ENCODE assay signal across 13 cellular contexts in genomic region chrX:74506310-74507115, GRCh38.
DNase-seq lines count a peak whose midpoint lies in the region; ATAC-seq, FAIRE-seq and TF ChIP-seq lines count a peak whose summit lies in the region.
"Had no signal": no experiment of that assay in that cellular context is flagged by ENCODE, and none has a peak within 500 bp of the region (broad histone marks: within the 10 kb centered on the region; RNA-seq: fewer than 3 reads in every experiment).

No MANE protein-coding gene starts in this region.

- H3K27me3 ChIP-seq in thyroid gland, result no peaks in the 10 kb centered on the region
- H3K27me3 ChIP-seq: upper lobe of left lung had no signal

- no peak overlapping the region for H3K4me3 ChIP-seq in thyroid gland (replicated peaks in 1 of 3)
- H3K4me3 ChIP-seq: upper lobe of left lung had no signal

- H3K9me3 ChIP-seq in thyroid gland, result no peaks in the 10 kb centered on the region
- H3K9me3 ChIP-seq: upper lobe of left lung had no signal

- ATAC-seq in GM19463 (IDR thresholded peaks at IDR 0.05; ENCODE audit: unreplicated experiment), result peak; percentile 94
- ATAC-seq in HG02885 (IDR thresholded peaks at IDR 0.05; ENCODE audit: poor library complexity, unreplicated experiment), result peak; percentile 87
- peak; percentile 78 for ATAC-seq in HG03571 (IDR thresholded peaks at IDR 0.05; ENCODE audit: unreplicated experiment)

- H3K27ac ChIP-seq in thyroid gland, result no peak overlapping the region
- H3K27ac ChIP-seq: C4-2B, upper lobe of left lung had no signal

- TF ChIP-seq CTCF in thyroid gland (IDR thresholded peaks at IDR 0.05), result no peak

- intact Hi-C loops in thyroid gland (cut with DNase I), result no loop called here

- H3K36me3 ChIP-seq in thyroid gland, result no peaks in the 10 kb centered on the region
- H3K36me3 ChIP-seq: upper lobe of left lung had no signal

- peak; percentile 83 for FAIRE-seq in GM18507 (lab: Jason Lieb, UNC)

- WGBS in thyroid gland, 2 donors, result 83 to 89% methylated on average over 8 of the region's 8 CpGs

- in situ Hi-C loops in G401 (cut with HindIII; ENCODE audit: low sequenced_read_pairs), result no loop called here

- DNase-seq in GM18507 (ENCODE audit: extremely low spot score, insufficient read length, low read depth), result no peak
- no peak for DNase-seq in thyroid gland
- DNase-seq in LoVo (ENCODE audit: low spot score), result no peak
- no peak for DNase-seq in NCI-H1436 (lab: John Stamatoyannopoulos, UW)
- no peak for DNase-seq in G401 (ENCODE audit: low spot score)
- DNase-seq: activated effector memory CD4-positive, alpha-beta T cell treated with anti-CD3 and anti-CD28 coated beads, Interleukin-2, amount 50 U/mL, for 16 hours; kidney glomerular epithelial cell; NCI-H1436 treated with DMSO at 0.1 percent for 48 hours; upper lobe of left lung had no signal

- peaks cover 8 to 12% of the 10 kb centered on the region in 2 donors for H3K4me1 ChIP-seq in thyroid gland
- H3K4me1 ChIP-seq: upper lobe of left lung had no signal

- TF ChIP-seq POLR2A in thyroid gland (IDR thresholded peaks at IDR 0.05), result no peak
